In the genomic region with DNA sequence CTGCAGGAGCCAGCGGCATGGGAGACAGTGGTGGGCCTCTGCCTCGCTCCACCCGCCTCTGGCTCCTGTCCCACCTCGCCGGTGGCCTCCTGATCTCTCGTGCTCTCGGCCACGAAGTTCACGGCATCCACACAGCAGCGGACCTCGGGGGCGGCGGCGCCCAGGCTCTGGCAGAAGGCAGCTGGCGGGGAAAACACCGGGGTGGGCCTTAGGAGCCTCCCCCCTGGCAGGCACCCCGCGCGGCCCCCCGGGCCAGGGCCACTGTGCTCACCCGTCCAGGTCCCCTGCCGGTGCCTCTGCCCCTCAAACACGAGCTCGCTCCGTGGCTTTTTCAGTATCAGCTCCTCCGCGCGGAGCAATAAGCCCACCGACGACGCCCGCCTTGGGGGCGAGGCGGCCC, we compare ENCODE assay signal across 1 cellular context.
TF ChIP-seq lines count a peak whose summit lies in the region.

No MANE protein-coding gene starts in this region.

TF ChIP-seq in K562, 482 proteins besides CTCF, POLR2A, EP300 and RAD21:
- no peak for TF ChIP-seq ZFP1 (CRISPR knock-in tag; IDR thresholded peaks at IDR 0.05)
- TF ChIP-seq ZNF224 (CRISPR knock-in tag; IDR thresholded peaks at IDR 0.05) = no peak
- TF ChIP-seq POLR2G (IDR thresholded peaks at IDR 0.05; ENCODE audit: low read depth, low read length) = 0 out of 2 replicates have a peak, but pooled peaks have one; percentile 2
